Comparison of ENCODE assay signal across 8 cellular contexts in genomic region chr19:44807652-44808462, GRCh38. TPM values are rescaled to one million over a fixed set of nuclear protein-coding genes. Genes with fewer than 3 reads are reported as not detected.
DNase-seq lines count a peak whose midpoint lies in the region; ATAC-seq and TF ChIP-seq lines count a peak whose summit lies in the region.

No MANE protein-coding gene starts in this region.

- 29 to 42% (median 34%) methylated on average over 14 of the region's 14 CpGs for WGBS in spleen, 5 donors

- ATAC-seq in HG03565 (IDR thresholded peaks at IDR 0.05; ENCODE audit: unreplicated experiment) (no peak), HG02970 (IDR thresholded peaks at IDR 0.05; ENCODE audit: low FRiP score, unreplicated experiment) (no peak), GM18858 (IDR thresholded peaks at IDR 0.05; ENCODE audit: unreplicated experiment) (no peak)

- H3K27me3 ChIP-seq in spleen (replicated peaks in 1 of 7), result peaks cover 0 to 36% (median 0%) of the 10 kb centered on the region in 7 donors

- intact Hi-C loops in spleen (cut with DNase I; ENCODE audit: low total_unique reads), result no loop called here

- H3K36me3 ChIP-seq in spleen, result peaks cover 0 to 6% (median 0%) of the 10 kb centered on the region in 6 donors

- DNase-seq in HFF-Myc (ENCODE audit: extremely low read depth, low read depth) (no peak), iPS DF 19.7 (ENCODE audit: low read depth, low spot score) (peak; percentile 98), spleen (no peak)

- H3K4me3 ChIP-seq in HFF-Myc (replicated peaks; ENCODE audit: low read depth, low read length) (no peak overlapping the region), WI38 (ENCODE audit: low read depth, low read length) (no peak overlapping the region), spleen (peak overlapping the region in 2 of 8 donors; percentile 56 to 71)

- H3K9me3 ChIP-seq in spleen, result peaks cover 0 to 5% (median 0%) of the 10 kb centered on the region in 8 donors

- no peak for TF ChIP-seq POLR2A in spleen (IDR thresholded peaks at IDR 0.05)

- peak overlapping the region; percentile 83 for H3K27ac ChIP-seq in 22Rv1
- H3K27ac ChIP-seq in spleen, result peak overlapping the region in 6 of 8 donors; percentile 8 to 75 (median 64)

- TF ChIP-seq CTCF in 22Rv1 (IDR thresholded peaks at IDR 0.05) (peak; percentile 68), HFF-Myc (IDR thresholded peaks at IDR 0.05; ENCODE audit: low read depth, low read length, missing control alignments) (peak; percentile 45), WI38 (IDR thresholded peaks at IDR 0.05; ENCODE audit: low read depth, low read length) (peak; percentile 62), spleen (IDR thresholded peaks at IDR 0.05 in 8 of 11, conservative IDR thresholded peaks at IDR 0.05 in 3 of 11) (peak in 7 of 11 experiments; percentile 32 to 51 (median 37))

- peaks cover 6 to 35% (median 27%) of the 10 kb centered on the region in 6 donors for H3K4me1 ChIP-seq in spleen

RNA-seq across cellular contexts. Expression of gene BCAM, which starts 1.0 kb away (rescaled TPM):
- 10 to 100 TPM; 26.3 to 64.8 (median 55.6) TPM for total RNA-seq in spleen
- polyA plus RNA-seq in spleen, result 10 to 100 TPM in 1 of 3 donors, 1 to 10 TPM in 2; 4.9 to 28.6 (median 8.0) TPM

RNA-seq across cellular contexts. Expression of gene CBLC, which starts 30.2 kb away (rescaled TPM):
- total RNA-seq in spleen, result not detected
- not detected for polyA plus RNA-seq in spleen

RNA-seq across cellular contexts. Expression of gene NECTIN2, which starts 38.2 kb away (rescaled TPM):
- total RNA-seq in spleen, result 100 to 1,000 TPM in 4 of 7 donors, 10 to 100 TPM in 3; 94.1 to 136 (median 101) TPM
- 10 to 100 TPM; 14.3 to 57.1 (median 41.6) TPM for polyA plus RNA-seq in spleen

RNA-seq across cellular contexts. Expression of gene BCL3, which starts 59.3 kb away (rescaled TPM):
- total RNA-seq in spleen, result 100 to 1,000 TPM in 4 of 7 donors, 10 to 100 TPM in 3; 64.3 to 229 (median 145) TPM
- polyA plus RNA-seq in spleen, result 10 to 100 TPM; 26.5 to 56.7 (median 37.7) TPM
